In the genomic region with DNA sequence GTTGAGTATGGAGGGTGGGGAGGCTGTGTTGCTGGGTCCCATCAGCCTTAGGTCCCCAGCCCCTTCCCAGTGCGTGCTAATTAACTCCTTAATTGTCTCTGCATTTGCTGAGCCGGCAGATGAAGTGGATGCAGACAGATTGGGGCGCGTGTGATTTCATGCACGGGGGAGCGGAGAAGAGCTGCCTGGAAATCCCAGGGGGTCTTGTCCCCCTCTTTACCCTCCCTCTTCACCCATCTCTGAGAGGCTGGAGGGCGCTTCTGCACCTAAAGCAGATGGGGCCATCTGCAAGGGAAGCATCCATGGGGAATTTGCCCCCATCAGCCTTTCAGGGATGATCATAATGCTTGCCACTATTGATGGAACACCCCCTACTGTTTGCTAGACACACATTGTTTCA, we compare ENCODE assay signal across 17 cellular contexts. TPM values are rescaled to one million over a fixed set of nuclear protein-coding genes. Genes with fewer than 3 reads are reported as not detected.
"Had no signal": no experiment of that assay in that cellular context is flagged by ENCODE, and none has a peak within 500 bp of the region (broad histone marks: within the 10 kb centered on the region; RNA-seq: fewer than 3 reads in every experiment).

No MANE protein-coding gene starts in this region.

- ATAC-seq: activated T-helper 17 cell treated with anti-CD3 and anti-CD28 coated beads, Interleukin-2, amount 50 U/mL, for 72 hours; left lung; mucosa of descending colon; naive thymus-derived CD4-positive, alpha-beta T cell; stimulated activated naive B cell treated with anti-CD40 and anti-IgM and Interleukin-4, amounts not matched to agents 10 μg/mL and 1 μg/mL and 100 μg/mL, for 72 hours had no signal

- H3K4me3 ChIP-seq: left lung, mucosa of descending colon, right atrium auricular region, skin epidermis, thyroid gland, vagina had no signal

- H3K36me3 ChIP-seq: left lung, right atrium auricular region, thyroid gland, vagina had no signal

- DNase-seq: activated CD4-positive, alpha-beta T cell treated with anti-CD3 and anti-CD28 coated beads, Interleukin-2, amount 50 U/mL, for 4 hours; activated CD4-positive, CD25-positive, alpha-beta regulatory T cell treated with anti-CD3 and anti-CD28 coated beads, Interleukin-2, amount 50 U/mL, for 72 hours; activated naive CD4-positive, alpha-beta T cell treated with Interleukin-2 at 50 U/mL for 16 hours; activated T-cell treated with anti-CD3 and anti-CD28 coated beads for 4 hours; anterior cingulate cortex; hippocampal formation; left lung; naive thymus-derived CD4-positive, alpha-beta T cell; stimulated activated CD4-positive, alpha-beta T cell treated with anti-CD3 and anti-CD28 coated beads, Interleukin-15, amount 100 ng/mL, for 24 hours; stimulated activated CD4-positive, alpha-beta T cell treated with anti-CD3 and anti-CD28 coated beads, Interleukin-4, amount 100 ng/mL, for 1 hour; stimulated activated naive B cell treated with anti-CD40 and anti-IgM and Interleukin-4, amounts not matched to agents 10 μg/mL and 1 μg/mL and 100 μg/mL, for 72 hours; thyroid gland had no signal

- H3K27me3 ChIP-seq: right atrium auricular region, vagina had no signal

- H3K9me3 ChIP-seq: left lung, mucosa of descending colon, right atrium auricular region, thyroid gland, vagina had no signal

- H3K27ac ChIP-seq: left lung, right atrium auricular region, skin epidermis, thyroid gland, vagina had no signal

RNA-seq across cellular contexts. Expression of a gene that starts 50.8 kb away (rescaled TPM):
- polyA plus RNA-seq: naive thymus-derived CD4-positive, alpha-beta T cell had no signal
